Comparison of ENCODE assay signal across 11 cellular contexts in the genomic region with DNA sequence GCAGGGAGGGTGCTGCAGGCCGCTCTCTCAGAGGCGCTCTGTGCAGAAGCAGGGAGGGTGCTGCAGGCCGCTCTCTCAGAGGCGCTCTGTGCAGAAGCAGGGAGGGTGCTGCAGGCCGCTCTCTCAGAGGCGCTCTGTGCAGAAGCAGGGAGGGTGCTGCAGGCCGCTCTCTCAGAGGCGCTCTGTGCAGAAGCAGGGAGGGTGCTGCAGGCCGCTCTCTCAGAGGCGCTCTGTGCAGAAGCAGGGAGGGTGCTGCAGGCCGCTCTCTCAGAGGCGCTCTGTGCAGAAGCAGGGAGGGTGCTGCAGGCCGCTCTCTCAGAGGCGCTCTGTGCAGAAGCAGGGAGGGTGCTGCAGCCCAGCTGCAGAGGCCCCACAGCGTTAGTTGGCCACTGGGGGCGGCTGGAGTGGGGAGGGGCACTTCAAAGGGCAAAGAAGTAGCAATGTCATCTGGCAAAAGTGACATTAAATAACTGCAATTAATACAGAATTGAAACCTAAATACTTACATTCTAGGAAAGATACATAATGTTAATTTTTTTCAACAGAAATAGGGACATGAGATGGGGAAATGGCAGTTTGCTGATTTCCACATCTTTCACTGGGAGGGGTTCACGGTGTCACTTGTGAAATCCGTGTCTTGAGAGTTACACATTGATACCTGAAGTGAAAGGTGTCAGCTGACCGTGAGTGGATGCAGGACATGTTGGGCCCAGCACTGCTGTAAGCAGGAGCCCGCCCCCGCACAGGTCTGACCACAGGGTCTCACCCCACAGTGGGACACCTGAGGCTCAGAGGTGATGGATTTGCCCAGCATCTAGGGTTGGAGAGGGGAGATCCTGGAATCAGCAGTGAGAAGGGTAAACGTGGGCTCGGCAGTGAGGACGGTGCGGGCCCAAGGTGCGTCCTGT. TPM values are rescaled to one million over a fixed set of nuclear protein-coding genes. Genes with fewer than 3 reads are reported as not detected.
DNase-seq lines count a peak whose midpoint lies in the region; TF ChIP-seq lines count a peak whose summit lies in the region.
"Not testable (repeated sequence)": the region's sequence is repeated elsewhere in the genome, so short reads cannot be mapped to it uniquely, and the experiment has no call there.
"Had no signal": no experiment of that assay in that cellular context is flagged by ENCODE, and none has a peak within 500 bp of the region (broad histone marks: within the 10 kb centered on the region; RNA-seq: fewer than 3 reads in every experiment).

No MANE protein-coding gene starts in this region.

- H3K4me2 ChIP-seq in BLaER1 treated with 17β-estradiol and CSF1 and Interleukin-3, amounts not matched to agents 10 nM and 100 nM = peak overlapping the region in 6 of 11 experiments; percentile 1 to 44 (median 12); a peak in 6 of 22 replicates
- H3K4me2 ChIP-seq in SK-N-SH = not testable (repeated sequence)
- peak overlapping the region; percentile 33 for H3K4me2 ChIP-seq in hepatocyte

- H3K9ac ChIP-seq in BLaER1 treated with 17β-estradiol and CSF1 and Interleukin-3, amounts not matched to agents 10 nM and 100 nM; SK-N-SH: not testable (repeated sequence)

- WGBS in SK-N-SH (ENCODE audit: low lambda C conversion rate) = 87% methylated on average over 11 of the region's 26 CpGs
- 73% methylated on average over 15 of the region's 26 CpGs for WGBS in hepatocyte (ENCODE audit: low lambda C conversion rate, missing lambda C conversion rate)
- 90% methylated on average over 14 of the region's 26 CpGs for WGBS in suprapubic skin

- H3F3A ChIP-seq in SK-N-SH (replicated peaks; ENCODE audit: insufficient read depth) = not testable (repeated sequence)

- TF ChIP-seq CTCF in HL-60 (IDR thresholded peaks at IDR 0.05; ENCODE audit: insufficient read depth, low read length); SK-N-SH (IDR thresholded peaks at IDR 0.05); hepatocyte (IDR thresholded peaks at IDR 0.05; ENCODE audit: poor library complexity); suprapubic skin (IDR thresholded peaks at IDR 0.05): not testable (repeated sequence)

- not testable (repeated sequence) for H3K27me3 ChIP-seq in BLaER1 treated with 17β-estradiol and CSF1 and Interleukin-3, amounts not matched to agents 10 nM and 100 nM; HL-60 (ENCODE audit: insufficient read depth, poor library complexity, severe bottlenecking); SK-N-SH (ENCODE audit: insufficient read depth); hepatocyte; neuron (ENCODE audit: insufficient read depth, low read length); suprapubic skin

- peaks cover 3 to 41% (median 18%) of the 10 kb centered on the region in 10 experiments; a peak in 14 of 20 replicates for H3K4me1 ChIP-seq in BLaER1 treated with 17β-estradiol and CSF1 and Interleukin-3, amounts not matched to agents 10 nM and 100 nM
- peaks cover 0 to 14% of the 10 kb centered on the region in 2 experiments; a peak in 1 of 4 replicates for H3K4me1 ChIP-seq in SK-N-SH (ENCODE audit: control insufficient read depth in 1 of 2, insufficient read depth in 2 of 2, low read depth in 1 of 2, low read length in 1 of 2)
- peaks cover 17% of the 10 kb centered on the region for H3K4me1 ChIP-seq in hepatocyte (ENCODE audit: insufficient read depth)
- H3K4me1 ChIP-seq in neuron (ENCODE audit: insufficient read depth, low read length) = peaks cover 20% of the 10 kb centered on the region
- H3K4me1 ChIP-seq in suprapubic skin = not testable (repeated sequence)

- not testable (repeated sequence) for H3K9me2 ChIP-seq in SK-N-SH; hepatocyte (replicated peaks; ENCODE audit: insufficient read depth)

- not testable (repeated sequence) for TF ChIP-seq RAD21 in SK-N-SH (IDR thresholded peaks at IDR 0.05; ENCODE audit: low read length)

- not testable (repeated sequence) for TF ChIP-seq POLR2A in suprapubic skin (IDR thresholded peaks at IDR 0.05)

- not testable (repeated sequence) for H3K27ac ChIP-seq in BLaER1 treated with 17β-estradiol and CSF1 and Interleukin-3, amounts not matched to agents 10 nM and 100 nM; SK-N-SH (ENCODE audit: low read depth in 2 of 2, low read length in 1 of 2); hepatocyte; suprapubic skin
- H3K27ac ChIP-seq in HL-60 (replicated peaks) (peak overlapping the region; percentile 76), caudate nucleus (ENCODE audit: low read depth, low read length) (peak overlapping the region; percentile 33)

- not testable (repeated sequence) for H3K36me3 ChIP-seq in BLaER1 treated with 17β-estradiol and CSF1 and Interleukin-3, amounts not matched to agents 10 nM and 100 nM; SK-N-SH (replicated peaks in 1 of 2; ENCODE audit: control insufficient read depth in 1 of 2, insufficient read depth in 2 of 2, low read length in 1 of 2); hepatocyte (replicated peaks; ENCODE audit: insufficient read depth, low read depth); neuron (ENCODE audit: insufficient read depth, low read length); suprapubic skin

- not testable (repeated sequence) for TF ChIP-seq EP300 in SK-N-SH (IDR thresholded peaks at IDR 0.05; ENCODE audit: borderline replicate concordance in 1 of 2, low read depth in 1 of 2, low read length in 1 of 2); suprapubic skin (IDR thresholded peaks at IDR 0.05)

- H3K9me3 ChIP-seq in BLaER1 treated with 17β-estradiol and CSF1 and Interleukin-3, amounts not matched to agents 10 nM and 100 nM (replicated peaks in 1 of 11); SK-N-SH; hepatocyte (ENCODE audit: low read depth); neuron (ENCODE audit: low read length); suprapubic skin: not testable (repeated sequence)

- POLR2A ChIA-PET in SK-N-SH (lab: Yijun Ruan, JAX) = not testable (repeated sequence)

- not testable (repeated sequence) for H2AFZ ChIP-seq in SK-N-SH (ENCODE audit: low read depth); hepatocyte; neuron (ENCODE audit: low read depth, low read length)

- DNase-seq in HL-60 (ENCODE audit: low read depth in 1 of 2, low spot score in 1 of 2) = peak in 1 of 2 experiments; percentile 77
- DNase-seq in NOMO-1 (lab: John Stamatoyannopoulos, UW; ENCODE audit: unreplicated experiment in 2 of 2) = peak; percentile 17 to 58
- DNase-seq in SK-N-SH = peak; percentile 41
- DNase-seq in caudate nucleus (lab: John Stamatoyannopoulos, UW); hepatocyte (ENCODE audit: low spot score): not testable (repeated sequence)
- DNase-seq in suprapubic skin (ENCODE audit: low spot score in 2 of 2) = peak; percentile 4 to 31

- H3K79me2 ChIP-seq in SK-N-SH (ENCODE audit: insufficient read depth); hepatocyte: not testable (repeated sequence)

- peaks cover 0 to 23% (median 0%) of the 10 kb centered on the region in 11 experiments; a peak in 2 of 22 replicates for H4K20me1 ChIP-seq in BLaER1 treated with 17β-estradiol and CSF1 and Interleukin-3, amounts not matched to agents 10 nM and 100 nM
- H4K20me1 ChIP-seq in SK-N-SH (ENCODE audit: insufficient read depth); hepatocyte (ENCODE audit: insufficient read depth, poor library complexity, severe bottlenecking): not testable (repeated sequence)

- H3K4me3 ChIP-seq in BLaER1 treated with 17β-estradiol and CSF1 and Interleukin-3, amounts not matched to agents 10 nM and 100 nM; HL-60 (replicated peaks; ENCODE audit: insufficient read depth, low read length); SK-N-SH (ENCODE audit: low read depth in 2 of 2, low read length in 1 of 2); hepatocyte; suprapubic skin: not testable (repeated sequence)
- H3K4me3 ChIP-seq in neuron (ENCODE audit: low read length) = peak overlapping the region; percentile 44

- CTCF ChIA-PET in SK-N-SH (lab: Yijun Ruan, JAX) = interaction anchor here (0.7 to 7.6 kb wide), 21 partner anchors 11 to 521 kb away, joined by 3 to 52 read pairs (median 5); a partner anchor contains a TSS

RNA-seq across cellular contexts. Expression of a gene that starts 23.0 kb away (rescaled TPM):
- polyA plus RNA-seq in SK-N-SH (2012; rRNA removed) (1.3 and 2.4 TPM in 2 replicates), hepatocyte (0.44 and 1.2 TPM in 2 replicates)
- 1.5 and 2.4 TPM in 2 replicates for polyA plus RNA-seq in SK-N-SH (2012; cell fraction: cytosol; rRNA removed)
- polyA plus RNA-seq in SK-N-SH (2012; cell fraction: nucleus; rRNA removed) = 7.8 and 11.2 TPM in 2 replicates
- total RNA-seq in hepatocyte (0.60 and 2.1 TPM in 2 replicates), suprapubic skin (1 to 10 TPM; 1.2 to 2.8 (median 2.2) TPM)
- polyA plus RNA-seq: CD8-positive, alpha-beta memory T cell; IgD-negative memory B cell had no signal

RNA-seq across cellular contexts. Expression of a gene that starts 38.2 kb away (rescaled TPM):
- polyA plus RNA-seq in SK-N-SH (2012; rRNA removed) (36.7 and 50.6 TPM in 2 replicates), hepatocyte (62.3 and 70.5 TPM in 2 replicates)
- 16.1 and 28.8 TPM in 2 replicates for polyA plus RNA-seq in SK-N-SH (2012; cell fraction: cytosol; rRNA removed)
- 246 and 320 TPM in 2 replicates for polyA plus RNA-seq in SK-N-SH (2012; cell fraction: nucleus; rRNA removed)
- total RNA-seq in hepatocyte (25.4 and 25.9 TPM in 2 replicates), suprapubic skin (10 to 100 TPM; 35.7 to 78.2 (median 39.1) TPM)

RNA-seq across cellular contexts. Expression of a gene that starts 53.3 kb away (rescaled TPM):
- polyA plus RNA-seq in SK-N-SH (2012; rRNA removed) (23.3 and 26.7 TPM in 2 replicates), hepatocyte (35.2 and 37.7 TPM in 2 replicates)
- 6.7 and 11.5 TPM in 2 replicates for polyA plus RNA-seq in SK-N-SH (2012; cell fraction: cytosol; rRNA removed)
- 121 and 176 TPM in 2 replicates for polyA plus RNA-seq in SK-N-SH (2012; cell fraction: nucleus; rRNA removed)
- total RNA-seq in hepatocyte (27.3 and 31.6 TPM in 2 replicates), suprapubic skin (10 to 100 TPM; 27.4 to 66.1 (median 36.1) TPM)

RNA-seq across cellular contexts. Expression of a gene that starts 57.7 kb away (rescaled TPM):
- polyA plus RNA-seq in SK-N-SH (2012; rRNA removed) (2.1 and 3.0 TPM in 2 replicates), hepatocyte (0.36 and 2.0 TPM in 2 replicates)
- 0.59 and 0.94 TPM in 2 replicates for polyA plus RNA-seq in SK-N-SH (2012; cell fraction: cytosol; rRNA removed)
- polyA plus RNA-seq in SK-N-SH (2012; cell fraction: nucleus; rRNA removed) = 19.6 and 23.9 TPM in 2 replicates
- total RNA-seq in hepatocyte (0.92 and 3.6 TPM in 2 replicates), suprapubic skin (under 1 TPM in 2 of 4 donors, not detected in 2; 0.68 to 0.80 TPM)
- total RNA-seq: Calu3; CD8-positive, alpha-beta memory T cell had no signal
- polyA plus RNA-seq: CD8-positive, alpha-beta memory T cell; IgD-negative memory B cell had no signal
